In genomic region chr14:105505101-105505500, GRCh38 we compare ENCODE assay signal across 19 cellular contexts. TPM values are rescaled to one million over a fixed set of nuclear protein-coding genes. Genes with fewer than 3 reads are reported as not detected.
DNase-seq lines count a peak whose midpoint lies in the region; ATAC-seq and TF ChIP-seq lines count a peak whose summit lies in the region.
"Had no signal": no experiment of that assay in that cellular context is flagged by ENCODE, and none has a peak within 500 bp of the region (broad histone marks: within the 10 kb centered on the region; RNA-seq: fewer than 3 reads in every experiment).

No MANE protein-coding gene starts in this region.

- no CpG with 5 or more reads among the region's 16 CpGs for WGBS in gastroesophageal sphincter (ENCODE audit: low coverage in 1 of 2), 2 donors

- no peak for TF ChIP-seq EP300 in gastroesophageal sphincter (IDR thresholded peaks at IDR 0.05)

- H3K4me1 Mint-ChIP-seq in CD14-positive monocyte: no peaks in the 10 kb centered on the region
- H3K4me1 Mint-ChIP-seq in activated CD4-positive, alpha-beta T cell treated with anti-CD3 and anti-CD28 coated beads for 36 hours: no peaks in the 10 kb centered on the region

- H3K36me3 ChIP-seq in BLaER1 treated with 17β-estradiol and CSF1 and Interleukin-3, amounts not matched to agents 10 nM and 100 nM: no peaks in the 10 kb centered on the region
- H3K36me3 ChIP-seq in osteoblast (ENCODE audit: insufficient read depth, low read length) (no peaks in the 10 kb centered on the region), gastroesophageal sphincter (no peaks in the 10 kb centered on the region)

- no peak overlapping the region for H3K4me3 ChIP-seq in BLaER1 treated with 17β-estradiol and CSF1 and Interleukin-3, amounts not matched to agents 10 nM and 100 nM
- H3K4me3 ChIP-seq in osteoblast (ENCODE audit: insufficient read depth, low read length): no peak overlapping the region
- no peak overlapping the region for H3K4me3 ChIP-seq in gastroesophageal sphincter
- H3K4me3 ChIP-seq: GM23338 had no signal

- H3K9ac ChIP-seq in BLaER1 treated with 17β-estradiol and CSF1 and Interleukin-3, amounts not matched to agents 10 nM and 100 nM: peak overlapping the region in 4 of 11 experiments; percentile 18 to 62 (median 56); a peak in 4 of 22 replicates
- H3K9ac ChIP-seq: KMS-11 had no signal

- no peaks in the 10 kb centered on the region for H3K36me3 Mint-ChIP-seq in CD14-positive monocyte
- H3K36me3 Mint-ChIP-seq in activated CD4-positive, alpha-beta T cell treated with anti-CD3 and anti-CD28 coated beads for 36 hours (ENCODE audit: low read depth): no peaks in the 10 kb centered on the region
- H3K36me3 Mint-ChIP-seq: CD4-positive, alpha-beta memory T cell had no signal

- peaks cover 0 to 48% (median 33%) of the 10 kb centered on the region in 10 experiments; a peak in 17 of 20 replicates for H3K4me1 ChIP-seq in BLaER1 treated with 17β-estradiol and CSF1 and Interleukin-3, amounts not matched to agents 10 nM and 100 nM
- H3K4me1 ChIP-seq in osteoblast (ENCODE audit: insufficient read depth, low read length): no peaks in the 10 kb centered on the region
- no peaks in the 10 kb centered on the region for H3K4me1 ChIP-seq in gastroesophageal sphincter

- no peak overlapping the region for H3K4me3 Mint-ChIP-seq in CD14-positive monocyte
- H3K4me3 Mint-ChIP-seq in activated CD4-positive, alpha-beta T cell treated with anti-CD3 and anti-CD28 coated beads for 36 hours: no peak overlapping the region
- H3K4me3 Mint-ChIP-seq: CD4-positive, alpha-beta memory T cell; GM23338 had no signal

- peak overlapping the region in 10 of 11 experiments; percentile 32 to 76 (median 61); a peak in 19 of 22 replicates for H3K4me2 ChIP-seq in BLaER1 treated with 17β-estradiol and CSF1 and Interleukin-3, amounts not matched to agents 10 nM and 100 nM
- no peak overlapping the region for H3K4me2 ChIP-seq in osteoblast (ENCODE audit: insufficient read depth, low read length)
- H3K4me2 ChIP-seq: GM23338, KMS-11 had no signal

- no peak for ATAC-seq in activated CD4-positive, alpha-beta T cell treated with anti-CD3 and anti-CD28 coated beads for 36 hours
- ATAC-seq in gastroesophageal sphincter: no peak
- ATAC-seq: GM23338 had no signal

- CTCF ChIA-PET in activated CD4-positive, alpha-beta T cell treated with anti-CD3 and anti-CD28 coated beads for 36 hours (lab: Charles Lee): interaction anchor here (0.6 kb wide), 1 partner anchor 184 kb away, joined by 3 read pairs; no protein-coding TSS in a partner anchor

- POLR2A ChIA-PET in activated CD4-positive, alpha-beta T cell treated with anti-CD3 and anti-CD28 coated beads for 36 hours (lab: Charles Lee): no interaction called here

- peaks cover 25 to 39% (median 28%) of the 10 kb centered on the region in 3 donors for H3K27me3 Mint-ChIP-seq in CD14-positive monocyte (ENCODE audit: low read depth in 3 of 3)
- peaks cover 11% of the 10 kb centered on the region for H3K27me3 Mint-ChIP-seq in activated CD4-positive, alpha-beta T cell treated with anti-CD3 and anti-CD28 coated beads for 36 hours

- DNase-seq in 8988T (peak; percentile 18), islet precursor cell (peak; percentile 47), osteoblast (ENCODE audit: insufficient read length, low spot score, missing footprints) (peak; percentile 77), CD14-positive monocyte (ENCODE audit: low spot score) (no peak)
- DNase-seq in activated CD4-positive, alpha-beta T cell treated with anti-CD3 and anti-CD28 coated beads for 36 hours: no peak
- DNase-seq: ACHN; AML-193; CD4-positive, alpha-beta memory T cell; DMS79; NCI-H1436; NCI-H2029 treated with DMSO at 0.1 percent for 48 hours; NCI-H748 treated with DMSO at 0.1 percent for 48 hours; RPMI8226 had no signal

- peaks cover 0 to 7% (median 0%) of the 10 kb centered on the region in 11 experiments; a peak in 5 of 22 replicates for H3K27me3 ChIP-seq in BLaER1 treated with 17β-estradiol and CSF1 and Interleukin-3, amounts not matched to agents 10 nM and 100 nM
- H3K27me3 ChIP-seq in osteoblast (ENCODE audit: insufficient read depth, low read length) (peaks cover 2% of the 10 kb centered on the region), gastroesophageal sphincter (peaks cover 22% of the 10 kb centered on the region)

- no peak overlapping the region for H3K27ac Mint-ChIP-seq in CD14-positive monocyte
- no peak overlapping the region for H3K27ac Mint-ChIP-seq in activated CD4-positive, alpha-beta T cell treated with anti-CD3 and anti-CD28 coated beads for 36 hours
- H3K27ac Mint-ChIP-seq: GM23338 had no signal

- H2AFZ ChIP-seq in osteoblast (ENCODE audit: low read length): no peak overlapping the region
- H2AFZ ChIP-seq: GM23338 had no signal

- H3K27ac ChIP-seq in BLaER1 treated with 17β-estradiol and CSF1 and Interleukin-3, amounts not matched to agents 10 nM and 100 nM: 0 out of 22 replicates have a peak overlapping the region, but pooled peaks of 1 of the 11 experiments have one; percentile 9
- H3K27ac ChIP-seq in osteoblast (ENCODE audit: low read depth, low read length) (no peak overlapping the region), gastroesophageal sphincter (no peak overlapping the region)
- H3K27ac ChIP-seq: KMS-11 had no signal

- no peak for TF ChIP-seq CTCF in osteoblast (IDR thresholded peaks at IDR 0.05; ENCODE audit: extremely low read depth, low read depth, low read length)
- no peak for TF ChIP-seq CTCF in CD14-positive monocyte (IDR thresholded peaks at IDR 0.05)
- no peak for TF ChIP-seq CTCF in gastroesophageal sphincter (IDR thresholded peaks at IDR 0.05)

- peaks cover 0 to 20% (median 0%) of the 10 kb centered on the region in 11 experiments; a peak in 3 of 22 replicates for H4K20me1 ChIP-seq in BLaER1 treated with 17β-estradiol and CSF1 and Interleukin-3, amounts not matched to agents 10 nM and 100 nM
- no peaks in the 10 kb centered on the region for H4K20me1 ChIP-seq in osteoblast (ENCODE audit: insufficient read depth, low read length)

- no peaks in the 10 kb centered on the region for H3K79me2 ChIP-seq in osteoblast (ENCODE audit: insufficient read depth, low read length)

- H3K9me3 ChIP-seq in BLaER1 treated with 17β-estradiol and CSF1 and Interleukin-3, amounts not matched to agents 10 nM and 100 nM (replicated peaks in 1 of 11): no peaks in the 10 kb centered on the region
- H3K9me3 ChIP-seq in osteoblast (ENCODE audit: low read depth, low read length): no peaks in the 10 kb centered on the region
- no peaks in the 10 kb centered on the region for H3K9me3 ChIP-seq in gastroesophageal sphincter

- H3K9me3 Mint-ChIP-seq in CD14-positive monocyte: peaks cover 0 to 2% (median 0%) of the 10 kb centered on the region in 7 donors
- H3K9me3 Mint-ChIP-seq in activated CD4-positive, alpha-beta T cell treated with anti-CD3 and anti-CD28 coated beads for 36 hours (ENCODE audit: low read depth): no peaks in the 10 kb centered on the region
- H3K9me3 Mint-ChIP-seq: GM23338 had no signal

- no peak for TF ChIP-seq POLR2A in gastroesophageal sphincter (IDR thresholded peaks at IDR 0.05)

- intact Hi-C loops in CD14-positive monocyte (cut with micrococcal nuclease): no loop called here
- intact Hi-C loops in activated CD4-positive, alpha-beta T cell treated with anti-CD3 and anti-CD28 coated beads for 36 hours (cut with DNase I, micrococcal nuclease): no loop called here

RNA-seq across cellular contexts. Expression of gene TEDC1, which starts 14.1 kb away (rescaled TPM):
- total RNA-seq in osteoblast: 3.2 and 5.1 TPM in 2 replicates
- 1 to 10 TPM; 7.8 to 9.0 TPM for polyA plus RNA-seq in CD14-positive monocyte
- 10 to 100 TPM; 21.7 to 31.8 TPM for total RNA-seq in activated CD4-positive, alpha-beta T cell treated with anti-CD3 and anti-CD28 coated beads for 36 hours
- total RNA-seq in gastroesophageal sphincter: 1 to 10 TPM; 4.6 to 7.9 (median 5.4) TPM

RNA-seq across cellular contexts. Expression of gene CRIP1, which starts 18.4 kb away (rescaled TPM):
- total RNA-seq in osteoblast (5.0 and 8.7 TPM in 2 replicates), gastroesophageal sphincter (10 to 100 TPM; 11.2 to 57.9 (median 34.2) TPM)
- polyA plus RNA-seq in CD14-positive monocyte: 1,000 to 10,000 TPM; 1,032 to 2,084 TPM
- 100 to 1,000 TPM; 182 to 186 TPM for total RNA-seq in activated CD4-positive, alpha-beta T cell treated with anti-CD3 and anti-CD28 coated beads for 36 hours
- total RNA-seq: M059J, SK-MEL-5 had no signal

RNA-seq across cellular contexts. Expression of gene TMEM121, which starts 21.3 kb away (rescaled TPM):
- 1.8 and 2.7 TPM in 2 replicates for total RNA-seq in osteoblast
- polyA plus RNA-seq in CD14-positive monocyte: under 1 TPM in 1 of 2 donors, not detected in 1; 0.11 TPM
- total RNA-seq in activated CD4-positive, alpha-beta T cell treated with anti-CD3 and anti-CD28 coated beads for 36 hours: 1 to 10 TPM; 7.2 to 9.2 TPM
- 1 to 10 TPM; 3.9 to 6.7 (median 5.2) TPM for total RNA-seq in gastroesophageal sphincter

RNA-seq across cellular contexts. Expression of gene CRIP2, which starts 30.5 kb away (rescaled TPM):
- total RNA-seq in osteoblast (31.5 and 43.8 TPM in 2 replicates), gastroesophageal sphincter (100 to 1,000 TPM; 165 to 518 (median 343) TPM)
- 1 to 10 TPM; 2.1 to 3.3 TPM for polyA plus RNA-seq in CD14-positive monocyte
- total RNA-seq in activated CD4-positive, alpha-beta T cell treated with anti-CD3 and anti-CD28 coated beads for 36 hours: 1 to 10 TPM; 1.1 to 1.2 TPM

Comparison
In these comparisons a context has a peak if more than half of its experiments do, and no peak if none do; other contexts are left out.
1. DNase-seq: peak in 8988T (single experiment), islet precursor cell (single experiment) and osteoblast (single experiment); none in CD14-positive monocyte (single experiment) and activated CD4-positive, alpha-beta T cell treated with anti-CD3 and anti-CD28 coated beads for 36 hours (single experiment).